Comparison of ENCODE assay signal across 18 cellular contexts in genomic region chr3:185421577-185422232, GRCh38. TPM values are rescaled to one million over a fixed set of nuclear protein-coding genes. Genes with fewer than 3 reads are reported as not detected.
A peak's percentile ranks its signal among the peaks of the same experiment; 100 is the strongest.
DNase-seq lines count a peak whose midpoint lies in the region; ATAC-seq and TF ChIP-seq lines count a peak whose summit lies in the region.
"Had no signal": no experiment of that assay in that cellular context is flagged by ENCODE, and none has a peak within 500 bp of the region (broad histone marks: within the 10 kb centered on the region; RNA-seq: fewer than 3 reads in every experiment).

No MANE protein-coding gene starts in this region.

- H3K9me2 ChIP-seq in SK-N-SH: no peaks in the 10 kb centered on the region

- peaks cover 0 to 3% of the 10 kb centered on the region in 2 experiments; a peak in 1 of 4 replicates for H3K4me1 ChIP-seq in SK-N-SH (ENCODE audit: control insufficient read depth in 1 of 2, insufficient read depth in 2 of 2, low read depth in 1 of 2, low read length in 1 of 2)
- H3K4me1 ChIP-seq: spleen had no signal

- POLR2A ChIA-PET in SK-N-SH (lab: Yijun Ruan, JAX): no interaction called here

- H3K27ac ChIP-seq in caudate nucleus (ENCODE audit: low read depth, low read length) (peak overlapping the region; percentile 87), SK-N-SH (ENCODE audit: low read depth in 2 of 2, low read length in 1 of 2) (no peak overlapping the region)
- H3K27ac ChIP-seq: dorsolateral prefrontal cortex, spleen had no signal

- no peak for TF ChIP-seq RAD21 in SK-N-SH (IDR thresholded peaks at IDR 0.05; ENCODE audit: low read length)

- no peak overlapping the region for H3K4me3 ChIP-seq in SK-N-SH (ENCODE audit: low read depth in 2 of 2, low read length in 1 of 2)
- H3K4me3 ChIP-seq: dorsolateral prefrontal cortex, spleen had no signal

- no peaks in the 10 kb centered on the region for H4K20me1 ChIP-seq in SK-N-SH (ENCODE audit: insufficient read depth)

- H3K36me3 ChIP-seq in SK-N-SH (replicated peaks in 1 of 2; ENCODE audit: control insufficient read depth in 1 of 2, insufficient read depth in 2 of 2, low read length in 1 of 2): no peaks in the 10 kb centered on the region
- H3K36me3 ChIP-seq: spleen had no signal

- H3K27me3 ChIP-seq in SK-N-SH (ENCODE audit: insufficient read depth): no peaks in the 10 kb centered on the region
- H3K27me3 ChIP-seq: dorsolateral prefrontal cortex, spleen had no signal

- WGBS in SK-N-SH (ENCODE audit: low lambda C conversion rate): 90% methylated on average over 6 of the region's 6 CpGs

- TF ChIP-seq CTCF in GM20000 (IDR thresholded peaks at IDR 0.05; ENCODE audit: extremely low read depth, missing control alignments) (no peak), SK-N-SH (IDR thresholded peaks at IDR 0.05) (no peak)

- no peaks in the 10 kb centered on the region for H3K79me2 ChIP-seq in SK-N-SH (ENCODE audit: insufficient read depth)

- no peak overlapping the region for H2AFZ ChIP-seq in SK-N-SH (ENCODE audit: low read depth)

- H3K9me3 ChIP-seq in SK-N-SH: no peaks in the 10 kb centered on the region
- H3K9me3 ChIP-seq: spleen had no signal

- TF ChIP-seq EP300 in SK-N-SH (IDR thresholded peaks at IDR 0.05; ENCODE audit: borderline replicate concordance in 1 of 2, low read depth in 1 of 2, low read length in 1 of 2): no peak

- H3F3A ChIP-seq in SK-N-SH (replicated peaks; ENCODE audit: insufficient read depth): no peaks in the 10 kb centered on the region

- DNase-seq in GM20000 (ENCODE audit: low spot score) (peak; percentile 12), caudate nucleus (lab: John Stamatoyannopoulos, UW) (peak in 25 of 61 donors; percentile 11 to 89 (median 40)), T-helper 1 cell (no peak), SK-N-SH (no peak), Ammon's horn (ENCODE audit: low spot score) (no peak)
- DNase-seq: activated CD8-positive, alpha-beta T cell treated with anti-CD3 and anti-CD28 coated beads for 36 hours; activated effector memory CD4-positive, alpha-beta T cell treated with Interleukin-2 at 50 U/mL for 16 hours; DMS 273 treated with DMSO at 0.1 percent for 48 hours; dorsolateral prefrontal cortex; HCEC 1CT; NCI-H1092 treated with DMSO at 0.1 percent for 48 hours; NCI-H226; posterior cingulate gyrus; spleen; stimulated activated naive CD8-positive, alpha-beta T cell treated with anti-CD3 and anti-CD28 coated beads, Interleukin-15, amount 100 ng/mL, for 72 hours had no signal

- ATAC-seq in GM18502 (IDR thresholded peaks at IDR 0.05; ENCODE audit: poor library complexity, unreplicated experiment) (peak; percentile 73), HG02884 (IDR thresholded peaks at IDR 0.05; ENCODE audit: unreplicated experiment) (peak; percentile 52), SK-N-SH treated with all-trans-retinoic acid at 6 μM for 48 hours (no peak)
- ATAC-seq: activated CD8-positive, alpha-beta T cell treated with anti-CD3 and anti-CD28 coated beads for 36 hours; stimulated activated naive CD8-positive, alpha-beta T cell treated with anti-CD3 and anti-CD28 coated beads, Interleukin-15, amount 100 ng/mL, for 72 hours had no signal

- CTCF ChIA-PET in SK-N-SH (lab: Yijun Ruan, JAX): interaction anchor here (1.3 kb wide), 1 partner anchor 18 kb away, joined by 3 read pairs; no protein-coding TSS in a partner anchor

- H3K4me2 ChIP-seq in SK-N-SH: no peak overlapping the region

- no peak overlapping the region for H3K9ac ChIP-seq in SK-N-SH

TF ChIP-seq in SK-N-SH treated with all-trans-retinoic acid at 6 μM for 48 hours, 23 proteins besides CTCF, POLR2A, EP300 and RAD21:
- no peak for TF ChIP-seq ISL1 (CRISPR knock-in tag; IDR thresholded peaks at IDR 0.05)
- no peak for TF ChIP-seq CSRNP3 (CRISPR knock-in tag; IDR thresholded peaks at IDR 0.05)
- no peak for TF ChIP-seq ZNF70 (CRISPR knock-in tag; IDR thresholded peaks at IDR 0.05)
- TF ChIP-seq ZNF565 (CRISPR knock-in tag; conservative IDR thresholded peaks at IDR 0.05; ENCODE audit: low read depth): no peak
- TF ChIP-seq SNAI2 (CRISPR knock-in tag; IDR thresholded peaks at IDR 0.05): no peak

TF ChIP-seq in SK-N-SH, 30 proteins besides CTCF, POLR2A, EP300 and RAD21:
- TF ChIP-seq IRF3 (IDR thresholded peaks at IDR 0.05; ENCODE audit: low read depth, low read length) (no peak), NFIC (IDR thresholded peaks at IDR 0.05; ENCODE audit: borderline replicate concordance) (no peak), MAX (IDR thresholded peaks at IDR 0.05; ENCODE audit: low read depth) (no peak), NRF1 (IDR thresholded peaks at IDR 0.05; ENCODE audit: low read depth, low read length) (no peak), MEF2A (IDR thresholded peaks at IDR 0.05; ENCODE audit: borderline replicate concordance, low read depth) (no peak), RFX5 (IDR thresholded peaks at IDR 0.05; ENCODE audit: low read length) (no peak), RCOR1 (IDR thresholded peaks at IDR 0.05; ENCODE audit: low read length) (no peak), ZBTB33 (IDR thresholded peaks at IDR 0.05; ENCODE audit: borderline replicate concordance, low read depth) (no peak), GATA2 (CRISPR knock-in tag; IDR thresholded peaks at IDR 0.05) (no peak), RXRA (IDR thresholded peaks at IDR 0.05; ENCODE audit: borderline replicate concordance, low read depth) (no peak), ELF1 (IDR thresholded peaks at IDR 0.05) (no peak), POLR2AphosphoS5 (IDR thresholded peaks at IDR 0.05; ENCODE audit: low read depth, low read length) (no peak), REST (IDR thresholded peaks at IDR 0.05; ENCODE audit: low read depth, low read length) (no peak), TEAD4 (IDR thresholded peaks at IDR 0.05; ENCODE audit: borderline replicate concordance, insufficient read depth) (no peak)

RNA-seq across cellular contexts. Expression of gene MAP3K13, which starts 58.8 kb away (rescaled TPM):
- 9.1 and 12.0 TPM in 2 replicates for polyA plus RNA-seq in SK-N-SH (2012; rRNA removed)
- 15.3 and 18.1 TPM in 2 replicates for polyA plus RNA-seq in SK-N-SH (2012; cell fraction: cytosol; rRNA removed)
- 3.6 and 5.0 TPM in 2 replicates for polyA plus RNA-seq in SK-N-SH (2012; cell fraction: nucleus; rRNA removed)
